9 cellular contexts compared by ENCODE assay signal in genomic region chr12:125186471-125187147, GRCh38. TPM values are rescaled to one million over a fixed set of nuclear protein-coding genes. Genes with fewer than 3 reads are reported as not detected.
DNase-seq lines count a peak whose midpoint lies in the region; ATAC-seq, FAIRE-seq and TF ChIP-seq lines count a peak whose summit lies in the region.
"Had no signal": no experiment of that assay in that cellular context is flagged by ENCODE, and none has a peak within 500 bp of the region (broad histone marks: within the 10 kb centered on the region; RNA-seq: fewer than 3 reads in every experiment).

No MANE protein-coding gene starts in this region.

- H3K9me3 ChIP-seq in ES-I3 (ENCODE audit: control insufficient read depth, insufficient read depth, low read length) (no peaks in the 10 kb centered on the region), HCT116 (ENCODE audit: control insufficient read depth in 1 of 2, insufficient read depth in 1 of 2, low read depth in 1 of 2, low read length in 2 of 2) (no peaks in the 10 kb centered on the region)

- peaks cover 58% of the 10 kb centered on the region for H3K4me1 Mint-ChIP-seq in brain
- peaks cover 39% of the 10 kb centered on the region for H3K4me1 Mint-ChIP-seq in nephron progenitor cell

- H3K36me3 Mint-ChIP-seq in brain (no peaks in the 10 kb centered on the region), nephron progenitor cell (ENCODE audit: low read depth) (no peaks in the 10 kb centered on the region)

- H3K36me3 ChIP-seq in ES-I3 (ENCODE audit: insufficient read depth, low read length) (no peaks in the 10 kb centered on the region), HCT116 (ENCODE audit: control insufficient read depth in 1 of 2, insufficient read depth in 2 of 2, low read length in 2 of 2) (no peaks in the 10 kb centered on the region)

- POLR2A ChIA-PET in HCT116 (lab: Charles Lee), result no interaction called here

- TF ChIP-seq RAD21 in HCT116 (IDR thresholded peaks at IDR 0.05; ENCODE audit: low read depth), result no peak

- RAD21 ChIA-PET in HCT116 (lab: Charles Lee; ENCODE audit: low non-redundant PET in 1 of 2, low total read pairs in 2 of 2, uncharacterized antibody in 2 of 2, unreplicated experiment in 2 of 2), result no interaction called here

- H3K4me3 Mint-ChIP-seq in brain (peak overlapping the region; percentile 84 to 91 (median 85)), nephron progenitor cell (peak overlapping the region; percentile 62)

- H3K27me3 ChIP-seq in HCT116 (ENCODE audit: insufficient read depth, low read length), result peaks cover 30% of the 10 kb centered on the region

- TF ChIP-seq CTCF in HCT116 (IDR thresholded peaks at IDR 0.05 in 2 of 3, conservative IDR thresholded peaks at IDR 0.05 in 1 of 3; ENCODE audit: borderline replicate concordance in 1 of 3, insufficient read depth in 1 of 3, low read depth in 2 of 3, low read length in 2 of 3) (no peak), brain (conservative IDR thresholded peaks at IDR 0.05) (no peak), nephron progenitor cell (IDR thresholded peaks at IDR 0.05) (no peak)

- peak overlapping the region; percentile 64 for H3K4me2 ChIP-seq in HCT116 (ENCODE audit: low read length)

- H3K9me3 Mint-ChIP-seq in brain (peaks cover 0 to 14% (median 4%) of the 10 kb centered on the region in 5 experiments), nephron progenitor cell (no peaks in the 10 kb centered on the region)

- H3K9ac ChIP-seq in ES-I3 (ENCODE audit: low read depth, low read length), result peak overlapping the region; percentile 48; the same call in 1 of the 2 replicates
- no peak overlapping the region for H3K9ac ChIP-seq in HCT116 (ENCODE audit: low read length)

- H3K27me3 Mint-ChIP-seq in brain (peaks cover 61% of the 10 kb centered on the region), nephron progenitor cell (ENCODE audit: low read depth, poor library complexity) (peaks cover 88% of the 10 kb centered on the region)

- H3K4me3 ChIP-seq in HCT116 (replicated peaks in 1 of 2; ENCODE audit: low read depth in 1 of 2, low read length in 2 of 2), result peak overlapping the region; percentile 38 to 40

- CTCF ChIA-PET in HCT116 (lab: Charles Lee), result interaction anchor here (0.6 kb wide), 4 partner anchors 15 to 591 kb away, joined by 3 to 4 read pairs (median 4); no protein-coding TSS in a partner anchor

- TF ChIP-seq POLR2A in HCT116 (IDR thresholded peaks at IDR 0.05; ENCODE audit: borderline replicate concordance, extremely low read depth, insufficient read depth, insufficient read length), result no peak

- ATAC-seq in HCT116, result peak; percentile 65
- no peak for ATAC-seq in HG03135 (IDR thresholded peaks at IDR 0.05; ENCODE audit: unreplicated experiment)

- no peaks in the 10 kb centered on the region for H3K9me2 ChIP-seq in HCT116 (ENCODE audit: insufficient read depth)

- no peaks in the 10 kb centered on the region for H4K20me1 ChIP-seq in HCT116 (ENCODE audit: insufficient read depth)

- no peak overlapping the region for H2AFZ ChIP-seq in HCT116 (ENCODE audit: low read depth, low read length, poor library complexity, severe bottlenecking)

- no peak for FAIRE-seq in GM19239 (lab: Jason Lieb, UNC)
- FAIRE-seq: endometrium had no signal

- peaks cover 33% of the 10 kb centered on the region for H3K4me1 ChIP-seq in ES-I3 (ENCODE audit: insufficient read depth, low read length)
- H3K4me1 ChIP-seq in HCT116 (ENCODE audit: control insufficient read depth in 1 of 2, insufficient read depth in 2 of 2, low read length in 2 of 2), result peaks cover 0 to 16% of the 10 kb centered on the region in 2 experiments; a peak in 2 of 4 replicates

- DNase-seq in HCT116 (ENCODE audit: low read depth, low spot score) (no peak), nephron progenitor cell (no peak), GM19239 (ENCODE audit: insufficient read length, low spot score) (no peak), NCI-H1048 (lab: John Stamatoyannopoulos, UW) (no peak)
- DNase-seq in effector CD8-positive, alpha-beta T cell (lab: John Stamatoyannopoulos, UW), result no peak

- intact Hi-C loops in HCT116 (cut with micrococcal nuclease), result loop anchor here (10.0 kb wide), 1 partner anchor 878 kb away; no protein-coding TSS in a partner anchor

- H3K27ac Mint-ChIP-seq in brain (no peak overlapping the region), nephron progenitor cell (no peak overlapping the region)

- no peaks in the 10 kb centered on the region for H3K79me2 ChIP-seq in HCT116 (ENCODE audit: insufficient read depth, low read length)

- peak overlapping the region; percentile 25; the same call in 1 of the 2 replicates for H3K27ac ChIP-seq in HCT116 (ENCODE audit: low read depth, low read length)

- BruUV-seq in HCT116 (replicated peaks; lab: Mats Ljungman, UMichigan), result no TSS peak

TF ChIP-seq in HCT116, 20 proteins besides CTCF, POLR2A, EP300 and RAD21:
- TF ChIP-seq POLR2AphosphoS5 (IDR thresholded peaks at IDR 0.05; ENCODE audit: low read depth, low read length) (no peak), FOSL1 (IDR thresholded peaks at IDR 0.05; ENCODE audit: low read depth) (no peak), CEBPB (IDR thresholded peaks at IDR 0.05; ENCODE audit: low read depth) (no peak), CBX3 (IDR thresholded peaks at IDR 0.05; ENCODE audit: low read depth) (no peak), ZFX (IDR thresholded peaks at IDR 0.05) (no peak)
- TF ChIP-seq, protein P1, sequence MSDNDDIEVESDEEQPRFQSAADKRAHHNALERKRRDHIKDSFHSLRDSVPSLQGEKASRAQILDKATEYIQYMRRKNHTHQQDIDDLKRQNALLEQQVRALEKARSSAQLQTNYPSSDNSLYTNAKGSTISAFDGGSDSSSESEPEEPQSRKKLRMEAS (IDR thresholded peaks at IDR 0.05), result no peak

RNA-seq across cellular contexts. Expression of gene TMEM132B, which starts 0.4 kb away (rescaled TPM):
- total RNA-seq in HCT116 (2021; ENCODE audit: unreplicated experiment), result 2.5 TPM
- 0.87 and 0.94 TPM in 2 replicates for polyA plus RNA-seq in HCT116 (2012)
- 2.3 TPM for polyA plus RNA-seq in brain (ENCODE audit: insufficient read depth, low read depth, low replicate concordance)
